In genomic region chr1:98940680-98941079, GRCh38 we compare ENCODE assay signal across 15 cellular contexts.
DNase-seq lines count a peak whose midpoint lies in the region; FAIRE-seq and TF ChIP-seq lines count a peak whose summit lies in the region.
"Had no signal": no experiment of that assay in that cellular context is flagged by ENCODE, and none has a peak within 500 bp of the region (broad histone marks: within the 10 kb centered on the region; RNA-seq: fewer than 3 reads in every experiment).

No MANE protein-coding gene starts in this region.

- H4K5ac ChIP-seq in H9 (ENCODE audit: insufficient read length, low read depth, low read length): no peak overlapping the region

- no peak overlapping the region for H3K9ac ChIP-seq in H9 (ENCODE audit: extremely low read depth, insufficient read length, low read length)

- H3K14ac ChIP-seq in H9 (ENCODE audit: insufficient read depth, low read length): no peak overlapping the region

- H4K91ac ChIP-seq in H9 (ENCODE audit: insufficient read length, low read depth, low read length): no peak overlapping the region

- TF ChIP-seq CTCF in NB4 (IDR thresholded peaks at IDR 0.05; ENCODE audit: low read depth, low read length): no peak
- no peak for TF ChIP-seq CTCF in fibroblast of mammary gland (conservative IDR thresholded peaks at IDR 0.05; ENCODE audit: control insufficient read depth, insufficient read depth, low read depth, low read length)
- TF ChIP-seq CTCF in H9 (conservative IDR thresholded peaks at IDR 0.05): no peak

- H3K9me3 Mint-ChIP-seq in H9: no peaks in the 10 kb centered on the region
- H3K9me3 Mint-ChIP-seq: stimulated activated naive CD8-positive, alpha-beta T cell treated with anti-CD3 and anti-CD28 coated beads, Interleukin-15, Interleukin-2, amounts not matched to agents 100 ng/mL and 50 ng/mL, for 24 hours had no signal

- no peaks in the 10 kb centered on the region for H3K79me1 ChIP-seq in H9 (ENCODE audit: insufficient read depth, low read depth, low read length, poor library complexity, severe bottlenecking)

- no peaks in the 10 kb centered on the region for H3K27me3 ChIP-seq in H9 (ENCODE audit: insufficient read depth, low read length)
- H3K27me3 ChIP-seq: left lung had no signal

- H3K79me2 ChIP-seq in H9 (ENCODE audit: insufficient read depth, low read length): no peaks in the 10 kb centered on the region

- H3K27ac Mint-ChIP-seq in H9: 0 out of 7 replicates have a peak overlapping the region, but pooled peaks of 1 of the 3 experiments have one; percentile 55
- H3K27ac Mint-ChIP-seq: stimulated activated naive CD8-positive, alpha-beta T cell treated with anti-CD3 and anti-CD28 coated beads, Interleukin-15, Interleukin-2, amounts not matched to agents 100 ng/mL and 50 ng/mL, for 24 hours had no signal

- no peak overlapping the region for H2BK20ac ChIP-seq in H9 (ENCODE audit: low read depth, low read length, poor library complexity, severe bottlenecking)

- H2BK5ac ChIP-seq in H9 (ENCODE audit: insufficient read length, low read length): no peak overlapping the region

- H3T11ph ChIP-seq in H9 (ENCODE audit: low read length): no peak overlapping the region

- peaks cover 6 to 8% of the 10 kb centered on the region in 2 experiments for H3K4me1 Mint-ChIP-seq in H9
- H3K4me1 Mint-ChIP-seq: CD4-positive, CD25-positive, alpha-beta regulatory T cell had no signal

- H2AFZ ChIP-seq in H9 (ENCODE audit: low read length): no peak overlapping the region

- no peak overlapping the region for H3K56ac ChIP-seq in H9 (ENCODE audit: insufficient read length, low read depth, low read length)

- no peak overlapping the region for H4K8ac ChIP-seq in H9 (replicated peaks; ENCODE audit: insufficient read length, low read depth, low read length)

- no peak overlapping the region for H2BK15ac ChIP-seq in H9 (ENCODE audit: low read depth, low read length)

- H3K9me3 ChIP-seq in H9 (ENCODE audit: control insufficient read depth, low read depth, low read length): no peaks in the 10 kb centered on the region
- H3K9me3 ChIP-seq: left lung had no signal

- H2BK120ac ChIP-seq in H9 (ENCODE audit: low read depth, low read length, poor library complexity, severe bottlenecking): no peak overlapping the region

- no peak overlapping the region for H3K4me2 ChIP-seq in H9 (ENCODE audit: insufficient read depth, insufficient read length, low read length)

- H3K23me2 ChIP-seq in H9 (ENCODE audit: insufficient read length, low read depth, low read length, poor library complexity, severe bottlenecking): no peaks in the 10 kb centered on the region

- no peak overlapping the region for H2BK12ac ChIP-seq in H9 (ENCODE audit: insufficient read length, low read depth, low read length)

- H3K27ac ChIP-seq in H9 (ENCODE audit: insufficient read length, low read depth, low read length): no peak overlapping the region
- H3K27ac ChIP-seq: left lung, WERI-Rb-1 had no signal

- TF ChIP-seq POLR2A in NB4 (IDR thresholded peaks at IDR 0.05; ENCODE audit: extremely low read depth, insufficient read length): no peak

- no peak overlapping the region for H3K4me3 Mint-ChIP-seq in H9
- H3K4me3 Mint-ChIP-seq: CD4-positive, CD25-positive, alpha-beta regulatory T cell; stimulated activated naive CD8-positive, alpha-beta T cell treated with anti-CD3 and anti-CD28 coated beads, Interleukin-15, Interleukin-2, amounts not matched to agents 100 ng/mL and 50 ng/mL, for 24 hours had no signal

- no peaks in the 10 kb centered on the region for H3K27me3 Mint-ChIP-seq in H9 (ENCODE audit: low read depth)
- H3K27me3 Mint-ChIP-seq: CD4-positive, CD25-positive, alpha-beta regulatory T cell; stimulated activated naive CD8-positive, alpha-beta T cell treated with anti-CD3 and anti-CD28 coated beads, Interleukin-15, Interleukin-2, amounts not matched to agents 100 ng/mL and 50 ng/mL, for 24 hours had no signal

- peak in 2 of 3 donors; percentile 5 to 27 for DNase-seq in stimulated activated CD4-positive, alpha-beta T cell treated with anti-CD3 and anti-CD28 coated beads, Interleukin-12 subunit alpha, Interleukin-12 subunit beta, amount 100 ng/mL, for 48 hours (ENCODE audit: low read depth in 2 of 3, low spot score in 1 of 3)
- DNase-seq in stimulated activated CD4-positive, alpha-beta T cell treated with anti-CD3 and anti-CD28 coated beads, Interleukin-1b, Interleukin-23, amount 100 ng/mL, for 48 hours: no peak
- DNase-seq in NB4 (ENCODE audit: low read depth) (peak; percentile 26), fibroblast of mammary gland (ENCODE audit: low read depth) (peak; percentile 91), frontal cortex (ENCODE audit: low spot score in 2 of 2) (no peak), H9 (no peak)
- DNase-seq in stimulated activated CD8-positive, alpha-beta memory T cell treated with anti-CD3 and anti-CD28 coated beads, Interleukin-4, amount 100 ng/mL, for 48 hours: peak; percentile 34
- DNase-seq in effector CD8-positive, alpha-beta T cell (lab: John Stamatoyannopoulos, UW): no peak
- DNase-seq: left lung, NCI-H1048, SHP77, WERI-Rb-1 had no signal

- WGBS in H9 (ENCODE audit: extremely low coverage, insufficient read length, low lambda C conversion rate): no CpG with 5 or more reads among the region's 4 CpGs

- no peak overlapping the region for H3K4me3 ChIP-seq in NB4 (ENCODE audit: low read depth, low read length)
- peak overlapping the region; percentile 15 for H3K4me3 ChIP-seq in fibroblast of mammary gland (ENCODE audit: control insufficient read depth, low read depth, low read length)
- H3K4me3 ChIP-seq: left lung had no signal

- H2AK5ac ChIP-seq in H9 (ENCODE audit: insufficient read length, low read length): no peak overlapping the region

- no peak overlapping the region for H3K23ac ChIP-seq in H9 (ENCODE audit: insufficient read length, low read depth, low read length)

- no peaks in the 10 kb centered on the region for H4K20me1 ChIP-seq in H9 (ENCODE audit: control insufficient read depth, insufficient read depth, insufficient read length)

- no peak for FAIRE-seq in frontal cortex (lab: Jason Lieb, UNC)
- FAIRE-seq: colon had no signal

- no peak overlapping the region for H3K18ac ChIP-seq in H9 (ENCODE audit: insufficient read length, low read depth, low read length)

- H3K4ac ChIP-seq in H9 (ENCODE audit: low read depth, low read length): no peak overlapping the region

- H3K36me3 Mint-ChIP-seq in H9 (ENCODE audit: insufficient read depth in 1 of 3, low read depth in 3 of 3): no peaks in the 10 kb centered on the region; a peak in 1 of 7 replicates
- H3K36me3 Mint-ChIP-seq: CD4-positive, CD25-positive, alpha-beta regulatory T cell had no signal

- H3K4me1 ChIP-seq in H9 (ENCODE audit: insufficient read depth, low read length): no peaks in the 10 kb centered on the region
- H3K4me1 ChIP-seq: left lung had no signal

Comparison
In these comparisons a context has a peak if more than half of its experiments do, and no peak if none do; other contexts are left out.
1. DNase-seq: peak in stimulated activated CD4-positive, alpha-beta T cell treated with anti-CD3 and anti-CD28 coated beads, Interleukin-12 subunit alpha, Interleukin-12 subunit beta, amount 100 ng/mL, for 48 hours (2 of 3), NB4 (single experiment), fibroblast of mammary gland (single experiment) and stimulated activated CD8-positive, alpha-beta memory T cell treated with anti-CD3 and anti-CD28 coated beads, Interleukin-4, amount 100 ng/mL, for 48 hours (single experiment); none in stimulated activated CD4-positive, alpha-beta T cell treated with anti-CD3 and anti-CD28 coated beads, Interleukin-1b, Interleukin-23, amount 100 ng/mL, for 48 hours (single experiment), frontal cortex (0 of 2), effector CD8-positive, alpha-beta T cell (single experiment) and H9 (single experiment).